Comparison of ENCODE assay signal across 8 cellular contexts in the genomic region with DNA sequence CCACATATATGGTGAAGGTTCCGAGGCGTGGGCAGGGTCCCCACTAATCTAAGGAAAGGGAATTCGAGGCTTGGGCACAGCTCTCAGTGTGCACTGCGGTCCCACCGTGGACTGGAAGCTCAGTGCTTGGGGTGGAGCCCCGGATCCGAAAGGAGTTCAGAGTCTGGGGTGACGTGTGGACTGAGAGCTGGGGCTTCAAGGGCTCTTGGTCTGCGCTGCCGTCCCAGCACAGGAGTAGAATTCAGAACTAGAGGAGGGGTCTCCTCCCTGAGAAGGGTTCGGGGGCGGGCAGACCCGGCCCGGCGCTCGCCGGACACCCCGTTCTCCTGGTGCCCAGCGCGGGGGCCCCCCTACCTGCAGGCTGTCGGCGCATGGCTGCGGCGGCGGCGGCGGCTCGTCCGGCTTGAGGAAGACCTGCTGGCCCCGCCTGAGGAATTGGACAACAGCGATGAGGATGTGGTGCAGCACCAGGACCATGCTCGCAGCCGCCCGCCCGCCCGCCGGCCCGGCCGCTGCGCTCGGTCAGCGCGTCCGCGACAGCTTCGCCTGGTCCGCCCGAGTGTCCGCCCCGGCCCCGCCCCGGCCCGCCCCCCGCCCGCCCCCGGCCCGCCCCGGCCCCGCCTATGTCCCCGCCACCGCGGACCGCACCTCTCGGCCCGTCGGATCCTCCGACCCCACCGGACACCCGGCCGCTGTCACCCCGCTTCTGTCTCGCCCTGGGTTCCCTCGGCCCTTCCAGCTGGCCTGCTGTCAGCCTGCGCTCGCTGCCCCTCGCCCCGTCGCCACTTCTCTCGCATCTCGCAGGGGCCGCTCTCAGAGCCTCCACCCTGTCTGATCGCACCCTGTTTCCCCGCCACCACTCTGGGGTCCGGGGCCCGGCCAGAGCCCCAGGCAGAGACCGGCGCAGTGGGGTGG. TPM values are rescaled to one million over a fixed set of nuclear protein-coding genes. Genes with fewer than 3 reads are reported as not detected.
A peak's percentile ranks its signal among the peaks of the same experiment; 100 is the strongest.
DNase-seq lines count a peak whose midpoint lies in the region; ATAC-seq and TF ChIP-seq lines count a peak whose summit lies in the region.

No MANE protein-coding gene starts in this region.

- H3K27ac ChIP-seq in temporal lobe (ENCODE audit: low read depth, low read length), result peak overlapping the region; percentile 44

- no peaks in the 10 kb centered on the region for H3K4me1 Mint-ChIP-seq in T-helper 2 cell treated with Interferon-gamma antibody and Interleukin-4, amounts not matched to agents 5 μg/mL and 100 μg/mL, for 36 hours (ENCODE audit: low read depth)

- ATAC-seq in GM21619 (IDR thresholded peaks at IDR 0.05; ENCODE audit: unreplicated experiment), result no peak
- no peak for ATAC-seq in HG02759 (IDR thresholded peaks at IDR 0.05; ENCODE audit: unreplicated experiment)

- TF ChIP-seq POLR2A in lower leg skin (IDR thresholded peaks at IDR 0.05), result no peak

- 6% methylated on average over 41 to 50 of the region's 87 CpGs for WGBS in lower leg skin, 2 donors

- no peak for TF ChIP-seq CTCF in choroid plexus epithelial cell (conservative IDR thresholded peaks at IDR 0.05; ENCODE audit: low read depth, low read length)
- no peak for TF ChIP-seq CTCF in lower leg skin (IDR thresholded peaks at IDR 0.05)

- DNase-seq in T-helper 2 cell treated with Interferon-gamma antibody and Interleukin-4, amounts not matched to agents 5 μg/mL and 100 μg/mL, for 36 hours (ENCODE audit: low spot score), result peak; percentile 7
- DNase-seq in T-helper 2 cell (no peak), RPMI7951 (ENCODE audit: low read depth) (peak; percentile 32), choroid plexus epithelial cell (ENCODE audit: low read depth) (no peak), lower leg skin (ENCODE audit: low spot score in 2 of 2) (peak in 1 of 2 donors; percentile 89)

- no peaks in the 10 kb centered on the region for H3K36me3 Mint-ChIP-seq in T-helper 2 cell treated with Interferon-gamma antibody and Interleukin-4, amounts not matched to agents 5 μg/mL and 100 μg/mL, for 36 hours (ENCODE audit: low read depth)

- H3K4me3 ChIP-seq in choroid plexus epithelial cell (ENCODE audit: low read depth, low read length), result peak overlapping the region; percentile 50
- H3K4me3 ChIP-seq in lower leg skin (ENCODE audit: low read depth, poor library complexity, severe bottlenecking), result peak overlapping the region; percentile 32

- peak overlapping the region; percentile 27 for H3K4me3 Mint-ChIP-seq in T-helper 2 cell treated with Interferon-gamma antibody and Interleukin-4, amounts not matched to agents 5 μg/mL and 100 μg/mL, for 36 hours

- H3K9me3 Mint-ChIP-seq in T-helper 2 cell treated with Interferon-gamma antibody and Interleukin-4, amounts not matched to agents 5 μg/mL and 100 μg/mL, for 36 hours, result no peaks in the 10 kb centered on the region

- intact Hi-C loops in lower leg skin (cut with DNase I; ENCODE audit: low total_unique reads), result loop anchor here (2.0 to 10.0 kb wide), 2 partner anchors 55 to 167 kb away; no protein-coding TSS in a partner anchor

- no peak overlapping the region for H3K27ac Mint-ChIP-seq in T-helper 2 cell treated with Interferon-gamma antibody and Interleukin-4, amounts not matched to agents 5 μg/mL and 100 μg/mL, for 36 hours

- H3K27me3 Mint-ChIP-seq in T-helper 2 cell treated with Interferon-gamma antibody and Interleukin-4, amounts not matched to agents 5 μg/mL and 100 μg/mL, for 36 hours (ENCODE audit: low read depth), result peaks cover 14% of the 10 kb centered on the region

RNA-seq across cellular contexts. Expression of a gene that starts 32.1 kb away (rescaled TPM):
- 0.12 and 2.3 TPM in 2 replicates for total RNA-seq in RPMI7951 (2014; rRNA removed; shearing (Covaris generic))
- 10 to 100 TPM; 26.1 to 34.1 (median 30.6) TPM for total RNA-seq in lower leg skin
- 80.4 TPM for total RNA-seq in temporal lobe

Comparison
In these comparisons a context has a peak if more than half of its experiments do, and no peak if none do; other contexts are left out.
1. DNase-seq: peak in T-helper 2 cell treated with Interferon-gamma antibody and Interleukin-4, amounts not matched to agents 5 μg/mL and 100 μg/mL, for 36 hours (single experiment) and RPMI7951 (single experiment); none in T-helper 2 cell (0 of 5) and choroid plexus epithelial cell (single experiment).